ENCODE assay signal across 17 cellular contexts in the genomic region with DNA sequence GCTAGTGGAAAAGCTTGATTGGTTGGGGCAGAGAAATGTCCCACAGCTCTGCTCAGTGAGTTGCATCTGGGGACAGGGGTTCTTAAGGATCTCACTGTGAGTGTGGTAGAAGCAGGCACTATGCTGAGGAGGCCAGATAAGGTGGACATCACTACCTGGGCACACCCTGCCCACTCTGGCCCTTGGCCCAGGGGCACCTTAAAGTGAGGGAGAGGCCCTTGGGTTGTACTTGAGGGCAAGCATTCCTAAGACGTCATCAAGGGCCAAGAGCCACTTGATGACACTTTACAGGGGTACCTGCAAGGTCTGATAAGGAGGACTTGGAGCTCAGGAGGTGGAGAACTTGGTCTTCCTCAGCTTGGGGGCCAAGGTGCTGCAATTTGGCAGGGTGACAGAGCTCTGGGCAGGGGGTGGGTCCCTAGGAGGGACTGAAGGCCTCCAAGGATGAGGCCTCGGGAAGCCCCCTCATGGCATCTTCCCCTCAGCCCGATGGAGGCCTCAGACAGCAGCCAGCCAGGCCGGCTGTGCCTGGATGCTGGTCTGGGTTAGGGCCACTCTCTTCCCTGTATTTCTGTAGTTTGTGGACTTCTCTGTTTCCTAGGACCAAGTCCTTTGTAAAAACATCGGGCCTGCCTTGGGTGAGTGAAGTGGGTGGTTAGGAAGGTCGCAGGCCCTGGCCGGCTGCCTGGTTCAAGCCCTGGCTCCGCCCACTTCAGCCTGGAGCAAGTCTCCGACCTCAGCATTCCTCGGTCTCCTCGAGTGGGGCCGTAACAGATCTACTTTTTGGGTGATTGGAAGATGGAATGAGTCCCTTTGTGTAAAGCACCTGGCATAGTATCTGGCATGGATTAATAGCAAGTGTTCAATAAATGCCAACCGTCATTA. TPM values are rescaled to one million over a fixed set of nuclear protein-coding genes. Genes with fewer than 3 reads are reported as not detected.
A peak's percentile ranks its signal among the peaks of the same experiment; 100 is the strongest.
DNase-seq lines count a peak whose midpoint lies in the region; ATAC-seq and TF ChIP-seq lines count a peak whose summit lies in the region.
"Had no signal": no experiment of that assay in that cellular context is flagged by ENCODE, and none has a peak within 500 bp of the region (broad histone marks: within the 10 kb centered on the region; RNA-seq: fewer than 3 reads in every experiment).

No MANE protein-coding gene starts in this region.

- 58 to 61% methylated on average over 13 of the region's 13 CpGs for WGBS in heart right ventricle, 2 donors

- TF ChIP-seq CTCF in activated CD8-positive, alpha-beta T cell treated with anti-CD3 and anti-CD28 coated beads for 36 hours (IDR thresholded peaks at IDR 0.05), result no peak
- TF ChIP-seq CTCF in heart right ventricle (IDR thresholded peaks at IDR 0.05) (no peak), GM20000 (IDR thresholded peaks at IDR 0.05; ENCODE audit: extremely low read depth, missing control alignments) (no peak)

- DNase-seq in activated naive CD4-positive, alpha-beta T cell treated with anti-CD3 and anti-CD28 coated beads, Interleukin-2, amount 50 U/mL, for 16 hours, result no peak
- DNase-seq in activated CD8-positive, alpha-beta T cell treated with anti-CD3 and anti-CD28 coated beads for 36 hours, result no peak
- DNase-seq in heart right ventricle (peak; percentile 42 to 53), GM20000 (ENCODE audit: low spot score) (no peak)
- DNase-seq: activated CD8-positive, alpha-beta memory T cell treated with anti-CD3 and anti-CD28 coated beads, Interleukin-2, amount 10 ng/mL, durations not matched to agents 7 days and 5 days; activated gamma-delta T cell treated with Interleukin-2 at 50 U/mL for 16 hours; NCI-H1417; NCI-H82; occipital lobe; stimulated activated naive CD8-positive, alpha-beta T cell treated with anti-CD3 and anti-CD28 coated beads, Interleukin-15, amount 100 ng/mL, for 72 hours; WERI-Rb-1 had no signal

- peak overlapping the region; percentile 35 for H3K27ac Mint-ChIP-seq in activated naive CD4-positive, alpha-beta T cell treated with anti-CD3 and anti-CD28 coated beads, Interleukin-2, amount 50 U/mL, for 24 hours
- peak overlapping the region; percentile 28 for H3K27ac Mint-ChIP-seq in activated CD8-positive, alpha-beta T cell treated with anti-CD3 and anti-CD28 coated beads for 36 hours
- no peak overlapping the region for H3K27ac Mint-ChIP-seq in stimulated activated memory B cell treated with anti-CD40 and anti-IgM and Interleukin-4, amounts not matched to agents 10 μg/mL and 1 μg/mL and 100 μg/mL, for 72 hours
- H3K27ac Mint-ChIP-seq: dendritic cell treated with granulocyte-macrophage colony-stimulating factor and Interleukin-4, amounts not matched to agents 40 ng/mL and 50 ng/mL, for 4 days had no signal

- peaks cover 18% of the 10 kb centered on the region for H3K36me3 Mint-ChIP-seq in activated naive CD4-positive, alpha-beta T cell treated with anti-CD3 and anti-CD28 coated beads, Interleukin-2, amount 50 U/mL, for 24 hours
- H3K36me3 Mint-ChIP-seq in activated CD8-positive, alpha-beta T cell treated with anti-CD3 and anti-CD28 coated beads for 36 hours (ENCODE audit: low read depth), result peaks cover 53% of the 10 kb centered on the region
- peaks cover 79% of the 10 kb centered on the region for H3K36me3 Mint-ChIP-seq in stimulated activated memory B cell treated with anti-CD40 and anti-IgM and Interleukin-4, amounts not matched to agents 10 μg/mL and 1 μg/mL and 100 μg/mL, for 72 hours

- H3K27ac ChIP-seq in heart right ventricle (peak overlapping the region in 3 of 10 donors; percentile 0 to 53 (median 35)), stomach smooth muscle (ENCODE audit: low read length) (peak overlapping the region; percentile 11)
- H3K27ac ChIP-seq: hepatocyte, WERI-Rb-1 had no signal

- peaks cover 4 to 39% (median 33%) of the 10 kb centered on the region in 9 donors for H3K4me1 ChIP-seq in heart right ventricle
- H3K4me1 ChIP-seq in stomach smooth muscle (ENCODE audit: control insufficient read depth, insufficient read depth, low read length), result peaks cover 7% of the 10 kb centered on the region

- ATAC-seq in activated CD8-positive, alpha-beta T cell treated with anti-CD3 and anti-CD28 coated beads for 36 hours, result no peak
- peak; percentile 53 to 72 (median 61) for ATAC-seq in heart right ventricle
- ATAC-seq in GM18861 (IDR thresholded peaks at IDR 0.05; ENCODE audit: unreplicated experiment), result no peak
- ATAC-seq in stimulated activated memory B cell treated with anti-CD40 and anti-IgM and Interleukin-4, amounts not matched to agents 10 μg/mL and 1 μg/mL and 100 μg/mL, for 72 hours, result no peak
- ATAC-seq: activated CD8-positive, alpha-beta memory T cell treated with anti-CD3 and anti-CD28 coated beads, Interleukin-2, amount 10 ng/mL, durations not matched to agents 7 days and 5 days; stimulated activated naive CD8-positive, alpha-beta T cell treated with anti-CD3 and anti-CD28 coated beads, Interleukin-15, amount 100 ng/mL, for 72 hours had no signal

- H3K4me3 Mint-ChIP-seq in activated naive CD4-positive, alpha-beta T cell treated with anti-CD3 and anti-CD28 coated beads, Interleukin-2, amount 50 U/mL, for 24 hours, result no peak overlapping the region
- no peak overlapping the region for H3K4me3 Mint-ChIP-seq in activated CD8-positive, alpha-beta T cell treated with anti-CD3 and anti-CD28 coated beads for 36 hours
- H3K4me3 Mint-ChIP-seq in stimulated activated memory B cell treated with anti-CD40 and anti-IgM and Interleukin-4, amounts not matched to agents 10 μg/mL and 1 μg/mL and 100 μg/mL, for 72 hours, result no peak overlapping the region
- H3K4me3 Mint-ChIP-seq: activated CD8-positive, alpha-beta memory T cell treated with anti-CD3 and anti-CD28 coated beads, Interleukin-2, amount 10 ng/mL, durations not matched to agents 7 days and 5 days; dendritic cell treated with granulocyte-macrophage colony-stimulating factor and Interleukin-4, amounts not matched to agents 40 ng/mL and 50 ng/mL, for 4 days; stimulated activated naive CD8-positive, alpha-beta T cell treated with anti-CD3 and anti-CD28 coated beads, Interleukin-15, amount 100 ng/mL, for 72 hours had no signal

- no peaks in the 10 kb centered on the region for H3K9me3 ChIP-seq in heart right ventricle
- H3K9me3 ChIP-seq in stomach smooth muscle (ENCODE audit: control insufficient read depth in 2 of 2, low read length in 2 of 2), result no peaks in the 10 kb centered on the region

- no peak overlapping the region for H3K4me3 ChIP-seq in heart right ventricle
- no peak overlapping the region for H3K4me3 ChIP-seq in stomach smooth muscle (ENCODE audit: low read length in 2 of 2)
- H3K4me3 ChIP-seq: hepatocyte had no signal

- H3K36me3 ChIP-seq in heart right ventricle (peaks cover 0 to 80% (median 24%) of the 10 kb centered on the region in 9 donors), stomach smooth muscle (ENCODE audit: control insufficient read depth in 2 of 2, insufficient read depth in 2 of 2, low read length in 2 of 2) (peaks cover 38 to 58% of the 10 kb centered on the region in 2 donors)

- H3K9ac ChIP-seq in stomach smooth muscle (ENCODE audit: low read length in 2 of 2), result no peak overlapping the region

- H3K9me3 Mint-ChIP-seq in activated naive CD4-positive, alpha-beta T cell treated with anti-CD3 and anti-CD28 coated beads, Interleukin-2, amount 50 U/mL, for 24 hours, result peaks cover 6% of the 10 kb centered on the region
- H3K9me3 Mint-ChIP-seq in activated CD8-positive, alpha-beta T cell treated with anti-CD3 and anti-CD28 coated beads for 36 hours, result peaks cover 12% of the 10 kb centered on the region
- H3K9me3 Mint-ChIP-seq in stimulated activated memory B cell treated with anti-CD40 and anti-IgM and Interleukin-4, amounts not matched to agents 10 μg/mL and 1 μg/mL and 100 μg/mL, for 72 hours, result peaks cover 4% of the 10 kb centered on the region
- H3K9me3 Mint-ChIP-seq: dendritic cell treated with granulocyte-macrophage colony-stimulating factor and Interleukin-4, amounts not matched to agents 40 ng/mL and 50 ng/mL, for 4 days had no signal

- CTCF ChIA-PET in activated CD8-positive, alpha-beta T cell treated with anti-CD3 and anti-CD28 coated beads for 36 hours (lab: Charles Lee), result interaction anchor here (0.9 to 1.8 kb wide), 5 partner anchors 11 to 68 kb away, joined by 3 to 4 read pairs (median 3); no protein-coding TSS in a partner anchor

- H3K4me1 Mint-ChIP-seq in activated naive CD4-positive, alpha-beta T cell treated with anti-CD3 and anti-CD28 coated beads, Interleukin-2, amount 50 U/mL, for 24 hours, result peaks cover 45% of the 10 kb centered on the region
- peaks cover 35% of the 10 kb centered on the region for H3K4me1 Mint-ChIP-seq in activated CD8-positive, alpha-beta T cell treated with anti-CD3 and anti-CD28 coated beads for 36 hours (ENCODE audit: low read depth)
- peaks cover 13% of the 10 kb centered on the region for H3K4me1 Mint-ChIP-seq in stimulated activated memory B cell treated with anti-CD40 and anti-IgM and Interleukin-4, amounts not matched to agents 10 μg/mL and 1 μg/mL and 100 μg/mL, for 72 hours

- intact Hi-C loops in activated CD8-positive, alpha-beta T cell treated with anti-CD3 and anti-CD28 coated beads for 36 hours (cut with micrococcal nuclease), result no loop called here
- intact Hi-C loops in heart right ventricle (cut with DNase I), result no loop called here

- POLR2A ChIA-PET in activated CD8-positive, alpha-beta T cell treated with anti-CD3 and anti-CD28 coated beads for 36 hours (lab: Charles Lee), result interaction anchor here (0.9 to 6.5 kb wide), 4 partner anchors 9 to 33 kb away, joined by 3 to 30 read pairs (median 5); a partner anchor contains a TSS

- H3K27me3 ChIP-seq in heart right ventricle (no peaks in the 10 kb centered on the region), stomach smooth muscle (ENCODE audit: control insufficient read depth in 1 of 2, insufficient read depth in 2 of 2, low read length in 2 of 2) (no peaks in the 10 kb centered on the region)
- H3K27me3 ChIP-seq: hepatocyte had no signal

- no peaks in the 10 kb centered on the region for H3K27me3 Mint-ChIP-seq in activated naive CD4-positive, alpha-beta T cell treated with anti-CD3 and anti-CD28 coated beads, Interleukin-2, amount 50 U/mL, for 24 hours
- H3K27me3 Mint-ChIP-seq in activated CD8-positive, alpha-beta T cell treated with anti-CD3 and anti-CD28 coated beads for 36 hours, result no peaks in the 10 kb centered on the region
- no peaks in the 10 kb centered on the region for H3K27me3 Mint-ChIP-seq in stimulated activated memory B cell treated with anti-CD40 and anti-IgM and Interleukin-4, amounts not matched to agents 10 μg/mL and 1 μg/mL and 100 μg/mL, for 72 hours
- H3K27me3 Mint-ChIP-seq: activated CD8-positive, alpha-beta memory T cell treated with anti-CD3 and anti-CD28 coated beads, Interleukin-2, amount 10 ng/mL, durations not matched to agents 7 days and 5 days; dendritic cell treated with granulocyte-macrophage colony-stimulating factor and Interleukin-4, amounts not matched to agents 40 ng/mL and 50 ng/mL, for 4 days; stimulated activated naive CD8-positive, alpha-beta T cell treated with anti-CD3 and anti-CD28 coated beads, Interleukin-15, amount 100 ng/mL, for 72 hours had no signal

RNA-seq across cellular contexts. Expression of a gene that starts 24.8 kb away (rescaled TPM):
- total RNA-seq in activated CD8-positive, alpha-beta T cell treated with anti-CD3 and anti-CD28 coated beads for 36 hours, result 10 to 100 TPM; 11.9 to 14.0 TPM
- 1 to 10 TPM in 2 of 10 donors, under 1 TPM in 8; 0.13 to 2.4 (median 0.29) TPM for total RNA-seq in heart right ventricle
- under 1 TPM; 0.22 to 0.54 TPM for polyA plus RNA-seq in heart right ventricle

Comparison
In these comparisons a context has a peak if more than half of its experiments do, and no peak if none do; other contexts are left out.
1. DNase-seq: peak in heart right ventricle (2 of 2); none in activated naive CD4-positive, alpha-beta T cell treated with anti-CD3 and anti-CD28 coated beads, Interleukin-2, amount 50 U/mL, for 16 hours (single experiment), activated CD8-positive, alpha-beta T cell treated with anti-CD3 and anti-CD28 coated beads for 36 hours (single experiment) and GM20000 (single experiment).
2. ATAC-seq: peak in heart right ventricle (8 of 8); none in activated CD8-positive, alpha-beta T cell treated with anti-CD3 and anti-CD28 coated beads for 36 hours (single experiment), GM18861 (single experiment) and stimulated activated memory B cell treated with anti-CD40 and anti-IgM and Interleukin-4, amounts not matched to agents 10 μg/mL and 1 μg/mL and 100 μg/mL, for 72 hours (single experiment).